Comparison of ENCODE assay signal across 1 cellular context in genomic region chr12:21509768-21510167, GRCh38.
TF ChIP-seq lines count a peak whose summit lies in the region.

No MANE protein-coding gene starts in this region.

TF ChIP-seq in HepG2, 621 proteins besides CTCF, POLR2A, EP300 and RAD21:
- TF ChIP-seq PPARG (CRISPR knock-in tag; conservative IDR thresholded peaks at IDR 0.05) (no peak), SUZ12 (IDR thresholded peaks at IDR 0.05; ENCODE audit: low read depth, low read length) (no peak), ZFP36L1 (CRISPR knock-in tag; IDR thresholded peaks at IDR 0.05) (no peak), ZNF234 (CRISPR knock-in tag; conservative IDR thresholded peaks at IDR 0.05) (no peak), TCF7L2 (IDR thresholded peaks at IDR 0.05; ENCODE audit: low read depth, low read length) (no peak), BHLHE40 (IDR thresholded peaks at IDR 0.05; ENCODE audit: low read length) (no peak), MLLT10 (CRISPR knock-in tag; IDR thresholded peaks at IDR 0.05) (no peak), ZBTB3 (CRISPR knock-in tag; IDR thresholded peaks at IDR 0.05; ENCODE audit: borderline replicate concordance, low read depth) (no peak), RXRB (CRISPR knock-in tag; IDR thresholded peaks at IDR 0.05; ENCODE audit: borderline replicate concordance) (no peak), ZNF558 (CRISPR knock-in tag; IDR thresholded peaks at IDR 0.05; ENCODE audit: borderline replicate concordance) (no peak), ATM (IDR thresholded peaks at IDR 0.05; ENCODE audit: borderline replicate concordance) (no peak), ZNF740 (CRISPR knock-in tag; IDR thresholded peaks at IDR 0.05) (no peak)
